Comparison of ENCODE assay signal across 11 cellular contexts in genomic region chr14:76908834-76909233, GRCh38.
DNase-seq lines count a peak whose midpoint lies in the region; ATAC-seq, FAIRE-seq and TF ChIP-seq lines count a peak whose summit lies in the region.
"Had no signal": no experiment of that assay in that cellular context is flagged by ENCODE, and none has a peak within 500 bp of the region (broad histone marks: within the 10 kb centered on the region; RNA-seq: fewer than 3 reads in every experiment).

No MANE protein-coding gene starts in this region.

- peak; percentile 75 for FAIRE-seq in GM18507 (lab: Jason Lieb, UNC)
- FAIRE-seq: keratinocyte had no signal

- no peak for TF ChIP-seq POLR2A in sigmoid colon (IDR thresholded peaks at IDR 0.05)

- no peak overlapping the region for H3K27ac ChIP-seq in effector memory CD4-positive, alpha-beta T cell (ENCODE audit: insufficient read depth, low read length, poor library complexity, severe bottlenecking)
- H3K27ac ChIP-seq in sigmoid colon, result no peak overlapping the region

- intact Hi-C loops in sigmoid colon (cut with DNase I), result no loop called here

- no peak for TF ChIP-seq EP300 in sigmoid colon (IDR thresholded peaks at IDR 0.05)

- no peak for TF ChIP-seq CTCF in sigmoid colon (IDR thresholded peaks at IDR 0.05)

- no peaks in the 10 kb centered on the region for H3K9me3 ChIP-seq in effector memory CD4-positive, alpha-beta T cell (ENCODE audit: control insufficient read depth, low read length)
- H3K9me3 ChIP-seq in sigmoid colon, result no peaks in the 10 kb centered on the region

- H3K4me3 ChIP-seq in effector memory CD4-positive, alpha-beta T cell (ENCODE audit: insufficient read depth, low read depth, low read length, poor library complexity, severe bottlenecking), result no peak overlapping the region
- no peak overlapping the region for H3K4me3 ChIP-seq in sigmoid colon

- peak; percentile 90 to 94 for DNase-seq in AML-193 (lab: John Stamatoyannopoulos, UW)
- DNase-seq in GM18507 (ENCODE audit: extremely low spot score, insufficient read length, low read depth), result peak; percentile 42
- peak; percentile 40 for DNase-seq in OCI-M1 (lab: John Stamatoyannopoulos, UW)
- peak in 2 of 3 donors; percentile 31 to 39 for DNase-seq in effector memory CD4-positive, alpha-beta T cell
- DNase-seq in glomerular visceral epithelial cell (ENCODE audit: extremely low spot score), result no peak
- DNase-seq in NCI-H510A treated with DMSO at 0.1 percent for 48 hours (lab: John Stamatoyannopoulos, UW), result no peak
- no peak for DNase-seq in sigmoid colon
- DNase-seq: GOT3, NCI-H1417 had no signal

- peaks cover 29% of the 10 kb centered on the region for H3K4me1 ChIP-seq in effector memory CD4-positive, alpha-beta T cell (ENCODE audit: control insufficient read depth, insufficient read depth, low read length, poor library complexity, severe bottlenecking)
- peaks cover 0 to 33% (median 29%) of the 10 kb centered on the region in 4 donors for H3K4me1 ChIP-seq in sigmoid colon

- H3K36me3 ChIP-seq in effector memory CD4-positive, alpha-beta T cell (ENCODE audit: control insufficient read depth, insufficient read depth, low read length), result no peaks in the 10 kb centered on the region
- no peaks in the 10 kb centered on the region for H3K36me3 ChIP-seq in sigmoid colon

- no peak for ATAC-seq in HG02763 (IDR thresholded peaks at IDR 0.05; ENCODE audit: unreplicated experiment)

- 48 to 79% methylated on average over 3 of the region's 3 CpGs for WGBS in sigmoid colon, 2 donors

- H3K27me3 ChIP-seq in effector memory CD4-positive, alpha-beta T cell (replicated peaks; ENCODE audit: control insufficient read depth, insufficient read depth, low read length, poor library complexity, severe bottlenecking), result no peaks in the 10 kb centered on the region
- no peaks in the 10 kb centered on the region for H3K27me3 ChIP-seq in sigmoid colon

Comparison
In these comparisons a context has a peak if more than half of its experiments do, and no peak if none do; other contexts are left out.
1. DNase-seq: peak in AML-193 (2 of 2), GM18507 (single experiment), OCI-M1 (single experiment) and effector memory CD4-positive, alpha-beta T cell (2 of 3); none in glomerular visceral epithelial cell (single experiment), NCI-H510A treated with DMSO at 0.1 percent for 48 hours (single experiment) and sigmoid colon (single experiment).